8 cellular contexts compared by ENCODE assay signal in genomic region chr3:15859507-15860013, GRCh38.
DNase-seq lines count a peak whose midpoint lies in the region; ATAC-seq, FAIRE-seq and TF ChIP-seq lines count a peak whose summit lies in the region.

No MANE protein-coding gene starts in this region.

- WGBS in spleen, 5 donors = 0 to 3% (median 0%) methylated on average over 22 to 73 of the region's 73 CpGs

- no peaks in the 10 kb centered on the region for H3K27me3 ChIP-seq in ACC112 (ENCODE audit: insufficient read depth, low read length)
- H3K27me3 ChIP-seq in bronchial epithelial cell (ENCODE audit: control insufficient read depth, insufficient read depth, low read length) = no peaks in the 10 kb centered on the region
- H3K27me3 ChIP-seq in spleen (replicated peaks in 1 of 7) = no peaks in the 10 kb centered on the region

- FAIRE-seq in bronchial epithelial cell (lab: Jason Lieb, UNC) = no peak

- TF ChIP-seq POLR2A in spleen (IDR thresholded peaks at IDR 0.05) = no peak

- ATAC-seq in GM18861 (IDR thresholded peaks at IDR 0.05; ENCODE audit: unreplicated experiment) (peak; percentile 67), HG03095 (IDR thresholded peaks at IDR 0.05; ENCODE audit: unreplicated experiment) (peak; percentile 78)

- peak overlapping the region; percentile 84 for H3K4me3 ChIP-seq in ACC112 (ENCODE audit: low read depth, low read length)
- H3K4me3 ChIP-seq in WI38 (ENCODE audit: low read depth, low read length) = peak overlapping the region; percentile 82
- peak overlapping the region; percentile 90 for H3K4me3 ChIP-seq in bronchial epithelial cell (ENCODE audit: low read depth, low read length)
- H3K4me3 ChIP-seq in spleen = peak overlapping the region; percentile 88 to 98 (median 96)

- intact Hi-C loops in spleen (cut with DNase I; ENCODE audit: low total_unique reads) = no loop called here

- H3K36me3 ChIP-seq in ACC112 (ENCODE audit: insufficient read depth, low read length) (peaks cover 6% of the 10 kb centered on the region; the same call in 1 of the 2 replicates), bronchial epithelial cell (ENCODE audit: control insufficient read depth, insufficient read depth, low read length) (no peaks in the 10 kb centered on the region), spleen (no peaks in the 10 kb centered on the region)

- H3K9me3 ChIP-seq in spleen = no peaks in the 10 kb centered on the region

- peak overlapping the region; percentile 92 for H2AFZ ChIP-seq in ACC112 (ENCODE audit: low read length, unreplicated experiment)

- H3K27ac ChIP-seq in ACC112 (ENCODE audit: low read depth, low read length) = no peak overlapping the region
- peak overlapping the region; percentile 52 to 92 (median 86) for H3K27ac ChIP-seq in spleen

- peaks cover 10% of the 10 kb centered on the region for H3K4me1 ChIP-seq in ACC112 (ENCODE audit: control insufficient read depth, insufficient read depth, low read length, unreplicated experiment)
- H3K4me1 ChIP-seq in spleen = peaks cover 5 to 44% (median 28%) of the 10 kb centered on the region in 6 donors

- peaks cover 38% of the 10 kb centered on the region for H3K79me2 ChIP-seq in ACC112 (ENCODE audit: control insufficient read depth, insufficient read depth, low read length, unreplicated experiment)

- TF ChIP-seq CTCF in WI38 (IDR thresholded peaks at IDR 0.05; ENCODE audit: low read depth, low read length) (no peak), bronchial epithelial cell (IDR thresholded peaks at IDR 0.05; ENCODE audit: insufficient read depth, low read length, severe bottlenecking) (no peak), spleen (IDR thresholded peaks at IDR 0.05 in 8 of 11, conservative IDR thresholded peaks at IDR 0.05 in 3 of 11) (peak in 1 of 11 experiments; percentile 25)

- DNase-seq in NCI-H2171 treated with DMSO at 0.1 percent for 48 hours (lab: John Stamatoyannopoulos, UW) (peak; percentile 79), bronchial epithelial cell (ENCODE audit: low read depth) (peak; percentile 50), iris pigment epithelial cell (ENCODE audit: low read depth) (peak; percentile 75), spleen (peak; percentile 93)
